Comparison of ENCODE assay signal across 13 cellular contexts in genomic region chr11:106961518-106961917, GRCh38. TPM values are rescaled to one million over a fixed set of nuclear protein-coding genes. Genes with fewer than 3 reads are reported as not detected.
A peak's percentile ranks its signal among the peaks of the same experiment; 100 is the strongest.
DNase-seq lines count a peak whose midpoint lies in the region; ATAC-seq and TF ChIP-seq lines count a peak whose summit lies in the region.
"Had no signal": no experiment of that assay in that cellular context is flagged by ENCODE, and none has a peak within 500 bp of the region (broad histone marks: within the 10 kb centered on the region; RNA-seq: fewer than 3 reads in every experiment).

No MANE protein-coding gene starts in this region.

- H3K9me3 Mint-ChIP-seq in mesothelial cell of epicardium = no peaks in the 10 kb centered on the region
- peaks cover 0 to 7% (median 4%) of the 10 kb centered on the region in 11 donors for H3K9me3 Mint-ChIP-seq in naive thymus-derived CD4-positive, alpha-beta T cell

- TF ChIP-seq CTCF in AG04449 (IDR thresholded peaks at IDR 0.05; ENCODE audit: insufficient read depth, low read length, missing control alignments) (no peak), mesothelial cell of epicardium (IDR thresholded peaks at IDR 0.05; ENCODE audit: unreplicated experiment) (no peak)

- no peak for ATAC-seq in naive thymus-derived CD4-positive, alpha-beta T cell
- ATAC-seq in activated CD4-positive, CD25-positive, alpha-beta regulatory T cell treated with anti-CD3 and anti-CD28 coated beads, Interleukin-2, amount 50 U/mL, for 24 hours = no peak

- intact Hi-C loops in naive thymus-derived CD4-positive, alpha-beta T cell (cut with micrococcal nuclease) = no loop called here

- H3K4me1 ChIP-seq in naive thymus-derived CD4-positive, alpha-beta T cell (ENCODE audit: control insufficient read depth in 2 of 2, insufficient read depth in 2 of 2, low read length in 2 of 2) = no peaks in the 10 kb centered on the region

- no peaks in the 10 kb centered on the region for H3K36me3 ChIP-seq in naive thymus-derived CD4-positive, alpha-beta T cell (ENCODE audit: control insufficient read depth in 2 of 3, insufficient read depth in 3 of 3, low read length in 3 of 3)

- peaks cover 0 to 5% (median 0%) of the 10 kb centered on the region in 3 experiments for H3K9me3 ChIP-seq in naive thymus-derived CD4-positive, alpha-beta T cell (ENCODE audit: control insufficient read depth in 2 of 3, low read length in 3 of 3)

- no peaks in the 10 kb centered on the region for H3K27me3 Mint-ChIP-seq in mesothelial cell of epicardium (ENCODE audit: low read depth)
- H3K27me3 Mint-ChIP-seq in naive thymus-derived CD4-positive, alpha-beta T cell = no peaks in the 10 kb centered on the region

- CTCF ChIA-PET in AG04449 (lab: Yijun Ruan, JAX) = no interaction called here
- CTCF ChIA-PET in naive thymus-derived CD4-positive, alpha-beta T cell (lab: Charles Lee) = no interaction called here

- peaks cover 42% of the 10 kb centered on the region for H3K4me1 Mint-ChIP-seq in mesothelial cell of epicardium
- H3K4me1 Mint-ChIP-seq in naive thymus-derived CD4-positive, alpha-beta T cell = no peaks in the 10 kb centered on the region
- H3K4me1 Mint-ChIP-seq: CD14-positive monocyte had no signal

- POLR2A ChIA-PET in AG04449 (lab: Yijun Ruan, JAX) = interaction anchor here (0.8 to 1.4 kb wide), 2 partner anchors 27 to 37 kb away, joined by 3 read pairs; no protein-coding TSS in a partner anchor
- POLR2A ChIA-PET in naive thymus-derived CD4-positive, alpha-beta T cell (lab: Charles Lee) = no interaction called here

- H3K27me3 ChIP-seq in naive thymus-derived CD4-positive, alpha-beta T cell (ENCODE audit: control insufficient read depth in 2 of 2, insufficient read depth in 2 of 2, low read length in 2 of 2) = no peaks in the 10 kb centered on the region

- H3K27ac ChIP-seq in naive thymus-derived CD4-positive, alpha-beta T cell (ENCODE audit: low read depth, low read length) = no peak overlapping the region
- H3K27ac ChIP-seq: KMS-11 had no signal

- H3K4me3 ChIP-seq in AG04449 (ENCODE audit: low read depth, low read length) = no peak overlapping the region
- no peak overlapping the region for H3K4me3 ChIP-seq in naive thymus-derived CD4-positive, alpha-beta T cell (ENCODE audit: low read length)

- H3K27ac Mint-ChIP-seq in mesothelial cell of epicardium = peak overlapping the region; percentile 95
- no peak overlapping the region for H3K27ac Mint-ChIP-seq in naive thymus-derived CD4-positive, alpha-beta T cell
- H3K27ac Mint-ChIP-seq: CD14-positive monocyte had no signal

- peaks cover under 1% of the 10 kb centered on the region for H3K36me3 Mint-ChIP-seq in mesothelial cell of epicardium
- no peaks in the 10 kb centered on the region for H3K36me3 Mint-ChIP-seq in naive thymus-derived CD4-positive, alpha-beta T cell
- H3K36me3 Mint-ChIP-seq: CD14-positive monocyte had no signal

- H3K4me3 Mint-ChIP-seq in mesothelial cell of epicardium = no peak overlapping the region
- no peak overlapping the region for H3K4me3 Mint-ChIP-seq in naive thymus-derived CD4-positive, alpha-beta T cell
- H3K4me3 Mint-ChIP-seq: CD14-positive monocyte had no signal

- peak; percentile 96 for DNase-seq in AG04449 (ENCODE audit: low read depth, low spot score)
- DNase-seq in LHCN-M2 (ENCODE audit: low read depth) = peak; percentile 13
- peak; percentile 90 for DNase-seq in dedifferentiated amniotic fluid mesenchymal stem cell (ENCODE audit: extremely low spot score)
- DNase-seq in mesothelial cell of epicardium (ENCODE audit: low spot score in 2 of 2, unreplicated experiment in 2 of 2) = no peak
- DNase-seq in naive thymus-derived CD4-positive, alpha-beta T cell = no peak
- no peak for DNase-seq in NCI-H510A treated with DMSO at 0.1 percent for 48 hours (lab: John Stamatoyannopoulos, UW)
- no peak for DNase-seq in NCI-H2081 (lab: John Stamatoyannopoulos, UW)
- DNase-seq: central memory CD4-positive, alpha-beta T cell; NCI-H526 treated with DMSO at 0.1 percent for 48 hours; T-helper 1 cell had no signal

RNA-seq across cellular contexts. Expression of gene GUCY1A2, which starts 56.8 kb away (rescaled TPM):
- total RNA-seq in LHCN-M2 (2014; rRNA removed) (not detected in 2 replicates), mesothelial cell of epicardium (13.6 to 15.1 TPM (median 13.6 TPM) in 3 replicates)
- not detected for polyA plus RNA-seq in LHCN-M2 (2012)
- under 1 TPM in 2 of 5 experiments, not detected in 3; 0.03 to 0.22 TPM for total RNA-seq in naive thymus-derived CD4-positive, alpha-beta T cell
- not detected for polyA plus RNA-seq in naive thymus-derived CD4-positive, alpha-beta T cell
- polyA plus RNA-seq: CD14-positive monocyte had no signal

Comparison
In these comparisons a context has a peak if more than half of its experiments do, and no peak if none do; other contexts are left out.
1. DNase-seq: peak in AG04449 (single experiment), LHCN-M2 (single experiment) and dedifferentiated amniotic fluid mesenchymal stem cell (single experiment); none in mesothelial cell of epicardium (0 of 2), naive thymus-derived CD4-positive, alpha-beta T cell (0 of 9), NCI-H510A treated with DMSO at 0.1 percent for 48 hours (single experiment) and NCI-H2081 (0 of 2).
2. RNA of gene GUCY1A2, which starts 56.8 kb away (total RNA-seq): 13.6 to 15.1 TPM in mesothelial cell of epicardium; 0.03 to 0.22 TPM in naive thymus-derived CD4-positive, alpha-beta T cell and not detected in LHCN-M2; every median in the first group is over 10 times any median in the second.